Comparison of ENCODE assay signal across 7 cellular contexts in genomic region chrX:6210230-6210629, GRCh38. TPM values are rescaled to one million over a fixed set of nuclear protein-coding genes. Genes with fewer than 3 reads are reported as not detected.
"Had no signal": no experiment of that assay in that cellular context is flagged by ENCODE, and none has a peak within 500 bp of the region (broad histone marks: within the 10 kb centered on the region; RNA-seq: fewer than 3 reads in every experiment).

No MANE protein-coding gene starts in this region.

- DNase-seq: GOT3, H7, HCEC 1CT, IMR-90, KG1 had no signal

- H3K4me3 ChIP-seq: K562 had no signal

- ATAC-seq: K562 had no signal

RNA-seq across cellular contexts. Expression of gene NLGN4X, which starts 18.4 kb away (rescaled TPM):
- total RNA-seq: HT-29, IMR-90 had no signal
- polyA plus RNA-seq: IMR-90, K562 had no signal
